8 cellular contexts compared by ENCODE assay signal in the genomic region with DNA sequence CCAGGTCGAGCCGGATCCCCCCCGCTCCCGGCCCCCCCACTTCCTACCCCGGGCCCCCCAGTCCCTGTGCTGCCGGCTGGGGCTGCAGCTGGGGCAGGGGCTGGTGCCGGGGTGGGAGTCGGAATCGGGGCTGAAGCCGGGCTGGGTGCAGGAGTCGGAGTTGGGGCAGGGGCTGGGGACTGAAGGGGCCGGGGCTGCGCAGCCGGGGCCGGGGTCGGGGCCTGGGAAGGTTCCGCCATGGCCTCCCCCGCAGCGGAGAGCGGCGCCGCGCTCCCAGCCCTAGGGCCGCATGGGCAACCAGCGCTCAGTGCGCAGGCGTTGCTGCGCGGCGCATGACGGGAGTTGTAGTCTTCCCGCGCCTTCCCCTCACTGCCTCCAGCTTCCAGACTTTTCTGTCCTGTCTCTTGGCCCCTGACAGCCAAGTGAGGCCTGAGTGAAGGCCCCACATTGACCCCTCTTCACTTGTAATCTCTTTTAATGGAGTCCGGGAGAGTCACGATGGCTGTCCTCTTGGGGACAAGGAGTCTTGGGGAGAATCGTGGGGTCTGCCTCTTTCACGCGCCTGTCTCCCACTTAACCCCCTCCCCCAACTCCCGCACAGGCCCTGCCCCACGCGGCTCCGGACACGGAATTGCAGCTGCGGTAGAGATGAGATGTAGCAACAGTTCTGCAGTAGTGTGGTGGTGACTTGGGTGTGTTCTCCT.
DNase-seq lines count a peak whose midpoint lies in the region; ATAC-seq and TF ChIP-seq lines count a peak whose summit lies in the region.

TSS of gene KAT2A (minus strand) at position 302 of the 704 bp plus-strand sequence. CDS start at position 239, 63 bp downstream.

- H3K4me3 ChIP-seq in cardiac fibroblast (replicated peaks in 1 of 2; ENCODE audit: low read depth in 2 of 2, low read length in 2 of 2), result peak within 1 kb of the TSS; percentile 51 to 60

- H3K4me1 ChIP-seq in ES-I3 (ENCODE audit: insufficient read depth, low read length), result peaks cover 11% of the 10 kb centered on the region

- H3K36me3 ChIP-seq in ES-I3 (ENCODE audit: insufficient read depth, low read length), result peaks cover 4% of the 10 kb centered on the region; the same call in 1 of the 2 replicates

- no peak for TF ChIP-seq CTCF in cardiac fibroblast (IDR thresholded peaks at IDR 0.05; ENCODE audit: low read depth, low read length)

- peak within 1 kb of the TSS; percentile 37 for H3K9ac ChIP-seq in ES-I3 (ENCODE audit: low read depth, low read length)

- H3K9me3 ChIP-seq in ES-I3 (ENCODE audit: control insufficient read depth, insufficient read depth, low read length), result no peaks in the 10 kb centered on the region

- DNase-seq in NCI-H2171 (lab: John Stamatoyannopoulos, UW) (peak; percentile 75), cardiac fibroblast (ENCODE audit: low read depth in 2 of 2) (peak; percentile 80 to 83), iris pigment epithelial cell (ENCODE audit: low read depth) (peak; percentile 73), smooth muscle cell of the brain vasculature (ENCODE audit: low read depth, low spot score) (peak; percentile 39)
- DNase-seq in activated CD4-positive, CD25-positive, alpha-beta regulatory T cell (lab: John Stamatoyannopoulos, UW), result peak; percentile 53 to 60 (median 56)

- peak; percentile 81 for ATAC-seq in HG02610 (IDR thresholded peaks at IDR 0.05; ENCODE audit: unreplicated experiment)
- ATAC-seq in GM21825 (IDR thresholded peaks at IDR 0.05; ENCODE audit: unreplicated experiment), result no peak
